Comparison of ENCODE assay signal across 9 cellular contexts in the genomic region with DNA sequence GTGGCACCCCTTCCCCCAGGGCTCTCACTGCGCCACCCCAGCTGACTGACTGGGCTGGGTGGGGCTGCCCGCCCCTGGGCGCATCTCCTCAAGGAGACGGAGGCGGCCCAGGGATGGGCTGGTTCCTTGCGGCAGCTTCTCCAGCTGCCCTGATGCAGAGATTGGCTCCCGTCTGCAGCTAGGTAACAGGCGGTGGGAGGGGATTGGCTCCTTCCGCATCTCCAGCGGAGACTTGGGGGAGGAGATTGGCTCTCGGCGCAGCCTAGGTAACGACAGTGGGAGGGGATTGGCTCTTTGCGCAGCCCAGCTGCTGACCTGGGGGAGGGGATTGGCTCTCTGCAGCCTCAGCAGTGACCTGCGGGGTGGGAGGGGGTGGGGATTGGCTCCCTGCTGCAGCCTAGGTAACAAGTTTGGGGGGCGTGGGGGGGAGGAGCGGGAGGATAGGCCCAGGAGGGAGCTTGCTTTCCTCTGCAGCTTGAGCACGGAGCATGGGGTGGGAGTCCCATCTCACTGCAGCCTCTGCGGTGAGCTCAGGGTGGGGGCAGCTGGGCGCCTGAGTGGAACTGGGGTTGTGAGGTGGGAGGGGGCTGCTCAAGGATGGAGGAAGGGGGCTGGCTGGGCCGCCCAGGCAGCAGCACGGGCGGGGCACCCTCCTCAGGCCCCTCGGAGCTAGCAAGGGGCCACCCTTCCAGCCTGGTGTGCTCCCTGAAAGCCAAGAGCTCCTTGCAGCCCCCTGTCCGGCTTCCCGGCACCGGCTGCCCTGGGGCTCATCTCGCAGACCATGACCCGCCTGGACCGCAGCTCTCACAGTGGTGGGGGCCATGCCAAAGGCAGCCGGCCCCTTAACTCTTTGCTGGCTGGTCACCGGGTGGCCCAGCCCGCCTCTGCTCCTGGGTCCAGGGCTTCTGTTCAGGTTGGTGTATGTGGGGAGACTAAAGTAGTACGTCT. TPM values are rescaled to one million over a fixed set of nuclear protein-coding genes. Genes with fewer than 3 reads are reported as not detected.
DNase-seq lines count a peak whose midpoint lies in the region; ATAC-seq and TF ChIP-seq lines count a peak whose summit lies in the region.
"Had no signal": no experiment of that assay in that cellular context is flagged by ENCODE, and none has a peak within 500 bp of the region (broad histone marks: within the 10 kb centered on the region; RNA-seq: fewer than 3 reads in every experiment).

No MANE protein-coding gene starts in this region.

- H3K27me3 ChIP-seq in BLaER1 (no peaks in the 10 kb centered on the region), left ventricle myocardium inferior (ENCODE audit: low read depth) (no peaks in the 10 kb centered on the region)

- DNase-seq in NCI-H1105 treated with DMSO at 0.1 percent for 48 hours (lab: John Stamatoyannopoulos, UW) (peak; percentile 75), left ventricle myocardium inferior (peak; percentile 76), pons (ENCODE audit: low spot score) (peak; percentile 50)
- DNase-seq in activated naive CD8-positive, alpha-beta T cell treated with anti-CD3 and anti-CD28 coated beads, Interleukin-2, amount 10 ng/mL, durations not matched to agents 7 days and 5 days: no peak
- no peak for DNase-seq in activated CD4-positive, CD25-positive, alpha-beta regulatory T cell (lab: John Stamatoyannopoulos, UW)

- H3K27ac Mint-ChIP-seq in activated naive CD8-positive, alpha-beta T cell treated with anti-CD3 and anti-CD28 coated beads, Interleukin-2, amount 10 ng/mL, durations not matched to agents 7 days and 5 days: peak overlapping the region; percentile 68

- peaks cover 63% of the 10 kb centered on the region for H3K4me1 ChIP-seq in BLaER1
- H3K4me1 ChIP-seq in left ventricle myocardium inferior: peaks cover 100% of the 10 kb centered on the region

- H4K20me1 ChIP-seq in BLaER1: peaks cover 99% of the 10 kb centered on the region

- H3K9ac ChIP-seq in BLaER1: peak overlapping the region; percentile 45

- no peak for TF ChIP-seq CTCF in left ventricle myocardium inferior (IDR thresholded peaks at IDR 0.05; ENCODE audit: borderline replicate concordance)

- H3K4me3 Mint-ChIP-seq in activated naive CD8-positive, alpha-beta T cell treated with anti-CD3 and anti-CD28 coated beads, Interleukin-2, amount 10 ng/mL, durations not matched to agents 7 days and 5 days: peak overlapping the region; percentile 21

- H3K4me3 ChIP-seq in BLaER1 (no peak overlapping the region), left ventricle myocardium inferior (peak overlapping the region; percentile 76)

- intact Hi-C loops in left ventricle myocardium inferior (cut with micrococcal nuclease): no loop called here

- H3K9me3 ChIP-seq in BLaER1 (no peaks in the 10 kb centered on the region), left ventricle myocardium inferior (replicated peaks) (no peaks in the 10 kb centered on the region)

- ATAC-seq in activated naive CD8-positive, alpha-beta T cell treated with anti-CD3 and anti-CD28 coated beads, Interleukin-2, amount 10 ng/mL, durations not matched to agents 7 days and 5 days (ENCODE audit: low read depth): no peak
- ATAC-seq in HG03025 (IDR thresholded peaks at IDR 0.05; ENCODE audit: low FRiP score, unreplicated experiment) (no peak), HG03280 (IDR thresholded peaks at IDR 0.05; ENCODE audit: unreplicated experiment) (no peak)

- H3K27ac ChIP-seq in BLaER1 (peak overlapping the region; percentile 48; the same call in 1 of the 2 replicates), left ventricle myocardium inferior (replicated peaks) (peak overlapping the region; percentile 97)
- H3K27ac ChIP-seq: HL-60 had no signal

- POLR2A ChIA-PET in activated naive CD8-positive, alpha-beta T cell treated with anti-CD3 and anti-CD28 coated beads, Interleukin-2, amount 10 ng/mL, durations not matched to agents 7 days and 5 days (lab: Charles Lee): interaction anchor here (0.9 to 1.4 kb wide), 2 partner anchors 8 to 19 kb away, joined by 3 to 4 read pairs; no protein-coding TSS in a partner anchor

- no peaks in the 10 kb centered on the region for H3K9me3 Mint-ChIP-seq in activated naive CD8-positive, alpha-beta T cell treated with anti-CD3 and anti-CD28 coated beads, Interleukin-2, amount 10 ng/mL, durations not matched to agents 7 days and 5 days

- H3K4me2 ChIP-seq in BLaER1: peak overlapping the region; percentile 94; the same call in 1 of the 2 replicates

- H3K27me3 Mint-ChIP-seq in activated naive CD8-positive, alpha-beta T cell treated with anti-CD3 and anti-CD28 coated beads, Interleukin-2, amount 10 ng/mL, durations not matched to agents 7 days and 5 days: no peaks in the 10 kb centered on the region

- peaks cover 93% of the 10 kb centered on the region for H3K36me3 ChIP-seq in BLaER1
- H3K36me3 ChIP-seq in left ventricle myocardium inferior: peaks cover 54% of the 10 kb centered on the region

- H3K4me1 Mint-ChIP-seq in activated naive CD8-positive, alpha-beta T cell treated with anti-CD3 and anti-CD28 coated beads, Interleukin-2, amount 10 ng/mL, durations not matched to agents 7 days and 5 days: peaks cover 52% of the 10 kb centered on the region

- peaks cover 46% of the 10 kb centered on the region for H3K36me3 Mint-ChIP-seq in activated naive CD8-positive, alpha-beta T cell treated with anti-CD3 and anti-CD28 coated beads, Interleukin-2, amount 10 ng/mL, durations not matched to agents 7 days and 5 days

RNA-seq across cellular contexts. Expression of a gene that starts 6.4 kb away (rescaled TPM):
- 10 to 100 TPM; 62.2 to 63.1 TPM for total RNA-seq in activated naive CD8-positive, alpha-beta T cell treated with anti-CD3 and anti-CD28 coated beads, Interleukin-2, amount 10 ng/mL, durations not matched to agents 7 days and 5 days
- 895 TPM for total RNA-seq in left ventricle myocardium inferior

RNA-seq across cellular contexts. Expression of a gene that starts 16.9 kb away (rescaled TPM):
- 1 to 10 TPM; 6.1 to 8.8 TPM for total RNA-seq in activated naive CD8-positive, alpha-beta T cell treated with anti-CD3 and anti-CD28 coated beads, Interleukin-2, amount 10 ng/mL, durations not matched to agents 7 days and 5 days
- 50.6 TPM for total RNA-seq in left ventricle myocardium inferior

RNA-seq across cellular contexts. Expression of a gene that starts 46.8 kb away (rescaled TPM):
- total RNA-seq in activated naive CD8-positive, alpha-beta T cell treated with anti-CD3 and anti-CD28 coated beads, Interleukin-2, amount 10 ng/mL, durations not matched to agents 7 days and 5 days: 10 to 100 TPM; 55.1 to 56.0 TPM
- total RNA-seq in left ventricle myocardium inferior: 33.0 TPM

RNA-seq across cellular contexts. Expression of a gene that starts 53.1 kb away (rescaled TPM):
- total RNA-seq in activated naive CD8-positive, alpha-beta T cell treated with anti-CD3 and anti-CD28 coated beads, Interleukin-2, amount 10 ng/mL, durations not matched to agents 7 days and 5 days: 10 to 100 TPM; 31.3 to 36.8 TPM
- total RNA-seq in left ventricle myocardium inferior: 11.3 TPM

Comparison
In these comparisons a context has a peak if more than half of its experiments do, and no peak if none do; other contexts are left out.
1. DNase-seq: peak in NCI-H1105 treated with DMSO at 0.1 percent for 48 hours (single experiment), left ventricle myocardium inferior (single experiment) and pons (single experiment); none in activated naive CD8-positive, alpha-beta T cell treated with anti-CD3 and anti-CD28 coated beads, Interleukin-2, amount 10 ng/mL, durations not matched to agents 7 days and 5 days (single experiment) and activated CD4-positive, CD25-positive, alpha-beta regulatory T cell (0 of 4).
2. RNA of a gene that starts 6.4 kb away (total RNA-seq): 895 TPM in left ventricle myocardium inferior (single experiment); 62.2 to 63.1 TPM in activated naive CD8-positive, alpha-beta T cell treated with anti-CD3 and anti-CD28 coated beads, Interleukin-2, amount 10 ng/mL, durations not matched to agents 7 days and 5 days; every median in the first group is over 10 times any median in the second.